Comparison of ENCODE assay signal across 17 cellular contexts in genomic region chr3:187186375-187186774, GRCh38. TPM values are rescaled to one million over a fixed set of nuclear protein-coding genes. Genes with fewer than 3 reads are reported as not detected.
DNase-seq lines count a peak whose midpoint lies in the region; ATAC-seq and TF ChIP-seq lines count a peak whose summit lies in the region.
"Had no signal": no experiment of that assay in that cellular context is flagged by ENCODE, and none has a peak within 500 bp of the region (broad histone marks: within the 10 kb centered on the region; RNA-seq: fewer than 3 reads in every experiment).

No MANE protein-coding gene starts in this region.

- H3K27ac Mint-ChIP-seq in GM23338 = no peak overlapping the region
- no peak overlapping the region for H3K27ac Mint-ChIP-seq in activated CD4-positive, alpha-beta T cell treated with anti-CD3 and anti-CD28 coated beads, Interleukin-2, amount 10 ng/mL, durations not matched to agents 7 days and 5 days

- no peaks in the 10 kb centered on the region; the same call in 2 of the 3 replicates for H3K9me3 Mint-ChIP-seq in GM23338
- peaks cover 4% of the 10 kb centered on the region for H3K9me3 Mint-ChIP-seq in activated CD4-positive, alpha-beta T cell treated with anti-CD3 and anti-CD28 coated beads, Interleukin-2, amount 10 ng/mL, durations not matched to agents 7 days and 5 days

- peaks cover 54% of the 10 kb centered on the region for H3K4me1 ChIP-seq in GM23338 (ENCODE audit: insufficient read depth)
- H3K4me1 ChIP-seq in ascending aorta = peaks cover 6 to 48% of the 10 kb centered on the region in 2 donors
- H3K4me1 ChIP-seq in hepatocyte (ENCODE audit: insufficient read depth) = peaks cover 13% of the 10 kb centered on the region
- H3K4me1 ChIP-seq in tibial artery = peaks cover 0 to 59% (median 41%) of the 10 kb centered on the region in 4 donors
- H3K4me1 ChIP-seq in effector memory CD4-positive, alpha-beta T cell (ENCODE audit: control insufficient read depth, insufficient read depth, low read length, poor library complexity, severe bottlenecking) = no peaks in the 10 kb centered on the region

- H3K9me3 ChIP-seq in ascending aorta (no peaks in the 10 kb centered on the region), hepatocyte (ENCODE audit: low read depth) (no peaks in the 10 kb centered on the region), tibial artery (no peaks in the 10 kb centered on the region)
- H3K9me3 ChIP-seq in effector memory CD4-positive, alpha-beta T cell (ENCODE audit: control insufficient read depth, low read length) = no peaks in the 10 kb centered on the region
- H3K9me3 ChIP-seq: tibial nerve had no signal

- H4K20me1 ChIP-seq in GM23338 (replicated peaks; ENCODE audit: insufficient read depth) (no peaks in the 10 kb centered on the region), hepatocyte (ENCODE audit: insufficient read depth, poor library complexity, severe bottlenecking) (no peaks in the 10 kb centered on the region)

- DNase-seq in GM23338 (ENCODE audit: low spot score) (no peak), ascending aorta (ENCODE audit: low spot score in 2 of 2) (no peak), hepatocyte (ENCODE audit: low spot score) (no peak), tibial artery (no peak), GM19238 (ENCODE audit: insufficient read length, low spot score) (no peak), NCI-H1930 (lab: John Stamatoyannopoulos, UW) (no peak)
- DNase-seq in activated CD4-positive, alpha-beta T cell treated with anti-CD3 and anti-CD28 coated beads, Interleukin-2, amount 10 ng/mL, durations not matched to agents 7 days and 5 days = no peak
- no peak for DNase-seq in effector memory CD4-positive, alpha-beta T cell
- DNase-seq: activated CD4-positive, alpha-beta T cell treated with anti-CD3 and anti-CD28 coated beads, Interleukin-2, amount 50 U/mL, for 1 hour; KBM-7; NCI-H1436; NCI-H510A treated with DMSO at 0.1 percent for 48 hours; RPMI8226 had no signal

- H3K27ac ChIP-seq in GM23338 (ENCODE audit: low read depth) (peak overlapping the region; percentile 99), ascending aorta (peak overlapping the region; percentile 84 to 88), hepatocyte (peak overlapping the region; percentile 71), tibial artery (peak overlapping the region; percentile 73 to 91)
- no peak overlapping the region for H3K27ac ChIP-seq in effector memory CD4-positive, alpha-beta T cell (ENCODE audit: insufficient read depth, low read length, poor library complexity, severe bottlenecking)
- H3K27ac ChIP-seq: tibial nerve had no signal

- H3K27me3 ChIP-seq in GM23338 (ENCODE audit: insufficient read depth) = no peaks in the 10 kb centered on the region
- no peaks in the 10 kb centered on the region for H3K27me3 ChIP-seq in ascending aorta
- H3K27me3 ChIP-seq in hepatocyte = no peaks in the 10 kb centered on the region
- H3K27me3 ChIP-seq in tibial artery = no peaks in the 10 kb centered on the region
- H3K27me3 ChIP-seq in effector memory CD4-positive, alpha-beta T cell (replicated peaks; ENCODE audit: control insufficient read depth, insufficient read depth, low read length, poor library complexity, severe bottlenecking) = no peaks in the 10 kb centered on the region
- H3K27me3 ChIP-seq: tibial nerve had no signal

- WGBS in hepatocyte (ENCODE audit: low lambda C conversion rate, missing lambda C conversion rate) = 60% methylated on average over 2 of the region's 2 CpGs

- peaks cover 9% of the 10 kb centered on the region for H3F3A ChIP-seq in GM23338 (replicated peaks; ENCODE audit: low read depth)

- H3K4me3 ChIP-seq in GM23338 (no peak overlapping the region), ascending aorta (no peak overlapping the region), hepatocyte (no peak overlapping the region), tibial artery (no peak overlapping the region)
- no peak overlapping the region for H3K4me3 ChIP-seq in effector memory CD4-positive, alpha-beta T cell (ENCODE audit: insufficient read depth, low read depth, low read length, poor library complexity, severe bottlenecking)
- H3K4me3 ChIP-seq: lung, tibial nerve had no signal

- no peaks in the 10 kb centered on the region; the same call in 2 of the 3 replicates for H3K36me3 Mint-ChIP-seq in GM23338 (ENCODE audit: low read depth)
- H3K36me3 Mint-ChIP-seq in activated CD4-positive, alpha-beta T cell treated with anti-CD3 and anti-CD28 coated beads, Interleukin-2, amount 10 ng/mL, durations not matched to agents 7 days and 5 days (ENCODE audit: low read depth) = peaks cover 4% of the 10 kb centered on the region

- CTCF ChIA-PET in activated CD4-positive, alpha-beta T cell treated with anti-CD3 and anti-CD28 coated beads, Interleukin-2, amount 10 ng/mL, durations not matched to agents 7 days and 5 days (lab: Charles Lee) = interaction anchor here (0.6 kb wide), 1 partner anchor 21 kb away, joined by 5 read pairs; no protein-coding TSS in a partner anchor

- H3K79me2 ChIP-seq in GM23338 (replicated peaks; ENCODE audit: insufficient read depth) (peaks cover 4% of the 10 kb centered on the region; the same call in 1 of the 2 replicates), hepatocyte (no peaks in the 10 kb centered on the region)

- peak overlapping the region; percentile 31 for H3K4me2 ChIP-seq in GM23338
- H3K4me2 ChIP-seq in hepatocyte = no peak overlapping the region

- no peaks in the 10 kb centered on the region for H3K36me3 ChIP-seq in GM23338 (ENCODE audit: insufficient read depth)
- no peaks in the 10 kb centered on the region for H3K36me3 ChIP-seq in ascending aorta
- no peaks in the 10 kb centered on the region for H3K36me3 ChIP-seq in hepatocyte (replicated peaks; ENCODE audit: insufficient read depth, low read depth)
- no peaks in the 10 kb centered on the region for H3K36me3 ChIP-seq in tibial artery
- H3K36me3 ChIP-seq in effector memory CD4-positive, alpha-beta T cell (ENCODE audit: control insufficient read depth, insufficient read depth, low read length) = no peaks in the 10 kb centered on the region
- H3K36me3 ChIP-seq: tibial nerve had no signal

- H2AFZ ChIP-seq in GM23338 (no peak overlapping the region), hepatocyte (no peak overlapping the region)

- POLR2A ChIA-PET in activated CD4-positive, alpha-beta T cell treated with anti-CD3 and anti-CD28 coated beads, Interleukin-2, amount 10 ng/mL, durations not matched to agents 7 days and 5 days (lab: Charles Lee) = no interaction called here

- H3K9me2 ChIP-seq in GM23338 (ENCODE audit: insufficient read depth) (peaks cover 36% of the 10 kb centered on the region), hepatocyte (replicated peaks; ENCODE audit: insufficient read depth) (no peaks in the 10 kb centered on the region)

- H3K27me3 Mint-ChIP-seq in GM23338 (ENCODE audit: insufficient read depth, low read depth, poor library complexity) = no peaks in the 10 kb centered on the region
- peaks cover 33% of the 10 kb centered on the region for H3K27me3 Mint-ChIP-seq in activated CD4-positive, alpha-beta T cell treated with anti-CD3 and anti-CD28 coated beads, Interleukin-2, amount 10 ng/mL, durations not matched to agents 7 days and 5 days

- peaks cover 52% of the 10 kb centered on the region for H3K4me1 Mint-ChIP-seq in GM23338
- peaks cover 14% of the 10 kb centered on the region for H3K4me1 Mint-ChIP-seq in activated CD4-positive, alpha-beta T cell treated with anti-CD3 and anti-CD28 coated beads, Interleukin-2, amount 10 ng/mL, durations not matched to agents 7 days and 5 days

- intact Hi-C loops in ascending aorta (cut with DNase I) = no loop called here
- intact Hi-C loops in tibial artery (cut with DNase I; ENCODE audit: low total_unique reads) = loop anchor here (5.0 kb wide), 1 partner anchor 254 kb away; the partner anchor contains the start of gene ST6GAL1

- TF ChIP-seq CTCF in GM23338 (conservative IDR thresholded peaks at IDR 0.05; ENCODE audit: low read depth in 2 of 2) = no peak
- no peak for TF ChIP-seq CTCF in ascending aorta (IDR thresholded peaks at IDR 0.05)
- TF ChIP-seq CTCF in hepatocyte (IDR thresholded peaks at IDR 0.05; ENCODE audit: poor library complexity) = no peak
- no peak for TF ChIP-seq CTCF in tibial artery (IDR thresholded peaks at IDR 0.05)

- no peak for ATAC-seq in GM23338

- no peak overlapping the region for H3K4me3 Mint-ChIP-seq in GM23338
- H3K4me3 Mint-ChIP-seq in activated CD4-positive, alpha-beta T cell treated with anti-CD3 and anti-CD28 coated beads, Interleukin-2, amount 10 ng/mL, durations not matched to agents 7 days and 5 days = no peak overlapping the region

TF ChIP-seq in GM23338, 12 proteins besides CTCF, POLR2A, EP300 and RAD21 (continues in another document):
- TF ChIP-seq ZNF114 (CRISPR knock-in tag; IDR thresholded peaks at IDR 0.05) (no peak), CREB1 (CRISPR knock-in tag; IDR thresholded peaks at IDR 0.05; ENCODE audit: low read depth) (no peak), EZH2phosphoT487 (IDR thresholded peaks at IDR 0.05; ENCODE audit: unreplicated experiment) (no peak), EZH2 (IDR thresholded peaks at IDR 0.05; ENCODE audit: low read depth, unreplicated experiment) (no peak), ETS1 (IDR thresholded peaks at IDR 0.05) (no peak), ZNF331 (CRISPR knock-in tag; IDR thresholded peaks at IDR 0.05; ENCODE audit: low read depth) (no peak), POLR2AphosphoS5 (IDR thresholded peaks at IDR 0.05; ENCODE audit: low read depth) (no peak)

RNA-seq across cellular contexts. Expression of gene RTP1, which starts 10.9 kb away (rescaled TPM):
- total RNA-seq in GM23338 (2014; rRNA removed; shearing (Covaris generic)) = 4.4 and 5.9 TPM in 2 replicates
- polyA plus RNA-seq in GM23338 (2016; fragmentation: Nextera tagmentation; extraction: Ambion mirVana) (5.4 and 6.3 TPM in 2 replicates), hepatocyte (not detected in 2 replicates)
- total RNA-seq in ascending aorta (not detected), hepatocyte (not detected in 2 replicates)
- not detected for total RNA-seq in activated CD4-positive, alpha-beta T cell treated with anti-CD3 and anti-CD28 coated beads, Interleukin-2, amount 10 ng/mL, durations not matched to agents 7 days and 5 days
- total RNA-seq: lung; T-helper 2 cell treated with Interferon-gamma antibody and Interleukin-4, amounts not matched to agents 100 ng/mL and 5 ng/mL, for 36 hours; tibial nerve had no signal
- polyA plus RNA-seq: BJ, lung had no signal

RNA-seq across cellular contexts. Expression of gene RPL39L, which starts 47.1 kb away (rescaled TPM):
- total RNA-seq in GM23338 (2014; rRNA removed; shearing (Covaris generic)) = 70.6 and 73.8 TPM in 2 replicates
- polyA plus RNA-seq in GM23338 (2016; fragmentation: Nextera tagmentation; extraction: Ambion mirVana) (149 and 155 TPM in 2 replicates), hepatocyte (11.1 and 12.8 TPM in 2 replicates)
- total RNA-seq in ascending aorta (3.1 TPM), hepatocyte (9.7 and 16.8 TPM in 2 replicates)
- 10 to 100 TPM; 18.4 to 20.4 TPM for total RNA-seq in activated CD4-positive, alpha-beta T cell treated with anti-CD3 and anti-CD28 coated beads, Interleukin-2, amount 10 ng/mL, durations not matched to agents 7 days and 5 days
